In genomic region chr2:116716444-116716843, GRCh38 we compare ENCODE assay signal across 30 cellular contexts.
"Had no signal": no experiment of that assay in that cellular context is flagged by ENCODE, and none has a peak within 500 bp of the region (broad histone marks: within the 10 kb centered on the region; RNA-seq: fewer than 3 reads in every experiment).

No MANE protein-coding gene starts in this region.

- H3K9me3 ChIP-seq: lower lobe of right lung, neutrophil, right atrium auricular region, right lobe of liver, testis, thyroid gland, transverse colon, upper lobe of left lung, vagina had no signal

- H3K27me3 Mint-ChIP-seq: naive B cell; progenitor cell of endocrine pancreas; stimulated activated naive B cell treated with anti-CD40 and anti-IgM and Interleukin-4, amounts not matched to agents 10 μg/mL and 1 μg/mL and 100 μg/mL, for 72 hours had no signal

- H3K27ac Mint-ChIP-seq: immature natural killer cell; mesothelial cell of epicardium; naive B cell; natural killer cell; nephron progenitor cell; neural progenitor cell; progenitor cell of endocrine pancreas; stimulated activated naive B cell treated with anti-CD40 and anti-IgM and Interleukin-4, amounts not matched to agents 10 μg/mL and 1 μg/mL and 100 μg/mL, for 72 hours had no signal

- H3K9me3 Mint-ChIP-seq: mesothelial cell of epicardium, neural progenitor cell had no signal

- ATAC-seq: left colon; left lung; lower lobe of right lung; natural killer cell; right lobe of liver; stimulated activated naive B cell treated with anti-CD40 and anti-IgM and Interleukin-4, amounts not matched to agents 10 μg/mL and 1 μg/mL and 100 μg/mL, for 72 hours; stimulated activated naive CD8-positive, alpha-beta T cell treated with anti-CD3 and anti-CD28 coated beads, Interleukin-15, Interleukin-2, amounts not matched to agents 100 U/mL and 50 U/mL, for 24 hours had no signal

- H3K27ac ChIP-seq: left lung, lower lobe of right lung, neural progenitor cell, neutrophil, ovary, right atrium auricular region, right lobe of liver, stomach, testis, thyroid gland, transverse colon, upper lobe of left lung, vagina had no signal

- H3K27me3 ChIP-seq: left lung, neural progenitor cell, neutrophil, ovary, right atrium auricular region, right lobe of liver, stomach, testis, thyroid gland, transverse colon, upper lobe of left lung, vagina had no signal

- H3K36me3 ChIP-seq: left lung, lower lobe of right lung, neural progenitor cell, neutrophil, ovary, right atrium auricular region, right lobe of liver, stomach, thyroid gland, transverse colon, upper lobe of left lung, vagina had no signal

- H3K4me3 ChIP-seq: left lung, lower lobe of right lung, neural progenitor cell, ovary, right atrium auricular region, right lobe of liver, stomach, testis, thyroid gland, transverse colon, upper lobe of left lung, vagina had no signal

- H2AFZ ChIP-seq: neural progenitor cell had no signal

- H3K36me3 Mint-ChIP-seq: immature natural killer cell; mesothelial cell of epicardium; naive B cell; natural killer cell; neural progenitor cell; stimulated activated naive B cell treated with anti-CD40 and anti-IgM and Interleukin-4, amounts not matched to agents 10 μg/mL and 1 μg/mL and 100 μg/mL, for 72 hours had no signal

- H3K4me3 Mint-ChIP-seq: immature natural killer cell; mesothelial cell of epicardium; naive B cell; natural killer cell; nephron progenitor cell; neural progenitor cell; stimulated activated naive B cell treated with anti-CD40 and anti-IgM and Interleukin-4, amounts not matched to agents 10 μg/mL and 1 μg/mL and 100 μg/mL, for 72 hours had no signal

- H3K4me1 ChIP-seq: left lung, lower lobe of right lung, neural progenitor cell, right atrium auricular region, right lobe of liver, stomach, testis, thyroid gland, transverse colon, upper lobe of left lung, vagina had no signal

- DNase-seq: hypothalamus; immature natural killer cell; kidney; left colon; left lung; lower lobe of right lung; mesendoderm; naive B cell; natural killer cell; nephron progenitor cell; occipital lobe; ovary; right lobe of liver; stimulated activated CD4-positive, alpha-beta T cell treated with anti-CD3 and anti-CD28 coated beads, Interleukin-12 subunit alpha, Interleukin-12 subunit beta, amount 100 ng/mL, for 4 hours; stimulated activated CD4-positive, alpha-beta T cell treated with anti-CD3 and anti-CD28 coated beads, Interleukin-15, amount 100 ng/mL, for 24 hours; stimulated activated CD4-positive, alpha-beta T cell treated with anti-CD3 and anti-CD28 coated beads, Interleukin-2, amount 100 ng/mL, for 24 hours; stimulated activated CD4-positive, alpha-beta T cell treated with anti-CD3 and anti-CD28 coated beads, Interleukin-4, amount 100 ng/mL, for 1 hour; stimulated activated naive B cell treated with anti-CD40 and anti-IgM and Interleukin-4, amounts not matched to agents 10 μg/mL and 1 μg/mL and 100 μg/mL, for 72 hours; stimulated activated naive CD8-positive, alpha-beta T cell treated with anti-CD3 and anti-CD28 coated beads, Interleukin-15, Interleukin-2, amounts not matched to agents 100 U/mL and 50 U/mL, for 24 hours; stomach; testis; thyroid gland; transverse colon; upper lobe of left lung had no signal

- H3K4me2 ChIP-seq: neural progenitor cell had no signal

- H3K9ac ChIP-seq: neural progenitor cell had no signal

- H3K4me1 Mint-ChIP-seq: immature natural killer cell; naive B cell; natural killer cell; nephron progenitor cell; neural progenitor cell; stimulated activated naive B cell treated with anti-CD40 and anti-IgM and Interleukin-4, amounts not matched to agents 10 μg/mL and 1 μg/mL and 100 μg/mL, for 72 hours had no signal
